Comparison of ENCODE assay signal across 28 cellular contexts in genomic region chr20:48633620-48634257, GRCh38.
DNase-seq lines count a peak whose midpoint lies in the region; ATAC-seq, FAIRE-seq and TF ChIP-seq lines count a peak whose summit lies in the region.
"Had no signal": no experiment of that assay in that cellular context is flagged by ENCODE, and none has a peak within 500 bp of the region (broad histone marks: within the 10 kb centered on the region; RNA-seq: fewer than 3 reads in every experiment).

No MANE protein-coding gene starts in this region.

- H3K27ac ChIP-seq in HepG2 (ENCODE audit: extremely low read length, insufficient read depth, low read length) = no peak overlapping the region
- H3K27ac ChIP-seq: C4-2B, coronary artery, uterus, VCaP had no signal

- FAIRE-seq in HepG2 (lab: Jason Lieb, UNC) = no peak
- FAIRE-seq: GM12892, keratinocyte had no signal

- peaks cover 1 to 34% of the 10 kb centered on the region in 2 experiments for H3K27me3 ChIP-seq in HepG2 (ENCODE audit: control insufficient read depth in 1 of 2, insufficient read depth in 2 of 2, low read length in 2 of 2)
- H3K27me3 ChIP-seq: uterus had no signal

- H3K4me1 ChIP-seq in HepG2 (ENCODE audit: insufficient read depth, low read length) = peaks cover 14% of the 10 kb centered on the region
- H3K4me1 ChIP-seq: uterus had no signal

- H2AFZ ChIP-seq in HepG2 (ENCODE audit: low read length) = no peak overlapping the region

- H3K79me2 ChIP-seq in HepG2 (ENCODE audit: insufficient read depth, low read length) = no peaks in the 10 kb centered on the region

- in situ Hi-C loops in HepG2 (cut with HindIII; ENCODE audit: extremely low pct_ligation_motif_present, low pct_unique_long_range_greater_than_20kb) = no loop called here

- BruUV-seq in HepG2 (replicated peaks; lab: Mats Ljungman, UMichigan) = no TSS peak

- intact Hi-C loops in activated CD4-positive, alpha-beta T cell treated with anti-CD3 and anti-CD28 coated beads, Interleukin-2, amount 10 ng/mL, durations not matched to agents 24 days and 14 days (cut with micrococcal nuclease) = no loop called here
- intact Hi-C loops in activated T-helper 2 cell treated with anti-CD3 and anti-CD28 coated beads, Interferon-gamma antibody, Interleukin-2, Interleukin-4, amounts not matched to agents 10 μg/mL and 5 μg/mL and 100 μg/mL, durations not matched to agents 14 hours and 24 hours and 36 hours (cut with micrococcal nuclease) = no loop called here
- intact Hi-C loops in HepG2 (cut with micrococcal nuclease; ENCODE audit: unreplicated experiment) = no loop called here

- H4K20me1 ChIP-seq in HepG2 (ENCODE audit: insufficient read depth, low read length) = no peaks in the 10 kb centered on the region; the same call in 1 of the 2 replicates

- H3K4me2 ChIP-seq in HepG2 (ENCODE audit: low read depth, low read length) = no peak overlapping the region

- TF ChIP-seq EP300 in HepG2 (IDR thresholded peaks at IDR 0.05; ENCODE audit: low read depth in 2 of 2, low read length in 2 of 2) (no peak), HepG2 (CRISPR knock-in tag; IDR thresholded peaks at IDR 0.05; ENCODE audit: borderline replicate concordance) (no peak)

- H3K4me3 ChIP-seq in HepG2 (replicated peaks in 1 of 3; ENCODE audit: insufficient read depth in 1 of 3, low read depth in 2 of 3, low read length in 3 of 3) = no peak overlapping the region
- H3K4me3 ChIP-seq: coronary artery, uterus had no signal

- no peak overlapping the region for H3K9ac ChIP-seq in HepG2 (ENCODE audit: insufficient read depth, low read depth, low read length)

- CTCF ChIA-PET in HepG2 (lab: Yijun Ruan, JAX; ENCODE audit: low intra/inter-chr PET ratio, low total read pairs) = no interaction called here

- peak overlapping the region; percentile 32 for H3K27ac Mint-ChIP-seq in activated CD4-positive, alpha-beta T cell treated with anti-CD3 and anti-CD28 coated beads, Interleukin-2, amount 10 ng/mL, durations not matched to agents 24 days and 14 days
- peak overlapping the region; percentile 56 for H3K27ac Mint-ChIP-seq in activated T-helper 2 cell treated with anti-CD3 and anti-CD28 coated beads, Interferon-gamma antibody, Interleukin-2, Interleukin-4, amounts not matched to agents 10 μg/mL and 5 μg/mL and 100 μg/mL, durations not matched to agents 14 hours and 24 hours and 36 hours
- H3K27ac Mint-ChIP-seq in stimulated activated effector memory CD8-positive, alpha-beta T cell treated with anti-CD3 and anti-CD28 coated beads, Interleukin-12 subunit alpha, Interleukin-12 subunit beta, amount 100 ng/mL, for 72 hours = peak overlapping the region; percentile 46

- H3K9me3 Mint-ChIP-seq in activated CD4-positive, alpha-beta T cell treated with anti-CD3 and anti-CD28 coated beads, Interleukin-2, amount 10 ng/mL, durations not matched to agents 24 days and 14 days = no peaks in the 10 kb centered on the region
- no peaks in the 10 kb centered on the region for H3K9me3 Mint-ChIP-seq in activated T-helper 2 cell treated with anti-CD3 and anti-CD28 coated beads, Interferon-gamma antibody, Interleukin-2, Interleukin-4, amounts not matched to agents 10 μg/mL and 5 μg/mL and 100 μg/mL, durations not matched to agents 14 hours and 24 hours and 36 hours
- H3K9me3 Mint-ChIP-seq in stimulated activated effector memory CD8-positive, alpha-beta T cell treated with anti-CD3 and anti-CD28 coated beads, Interleukin-12 subunit alpha, Interleukin-12 subunit beta, amount 100 ng/mL, for 72 hours = no peaks in the 10 kb centered on the region
- H3K9me3 Mint-ChIP-seq: naive B cell had no signal

- H3K27me3 Mint-ChIP-seq in activated CD4-positive, alpha-beta T cell treated with anti-CD3 and anti-CD28 coated beads, Interleukin-2, amount 10 ng/mL, durations not matched to agents 24 days and 14 days = no peaks in the 10 kb centered on the region
- no peaks in the 10 kb centered on the region for H3K27me3 Mint-ChIP-seq in activated T-helper 2 cell treated with anti-CD3 and anti-CD28 coated beads, Interferon-gamma antibody, Interleukin-2, Interleukin-4, amounts not matched to agents 10 μg/mL and 5 μg/mL and 100 μg/mL, durations not matched to agents 14 hours and 24 hours and 36 hours (ENCODE audit: low read depth)
- H3K27me3 Mint-ChIP-seq: naive B cell had no signal

- H3K36me3 ChIP-seq in HepG2 (replicated peaks in 1 of 2; ENCODE audit: control insufficient read depth in 1 of 2, insufficient read depth in 2 of 2, low read length in 2 of 2) = no peaks in the 10 kb centered on the region
- H3K36me3 ChIP-seq: uterus had no signal

- no peak for DNase-seq in activated CD4-positive, alpha-beta T cell treated with anti-CD3 and anti-CD28 coated beads, Interleukin-2, amount 10 ng/mL, durations not matched to agents 24 days and 14 days
- no peak for DNase-seq in activated CD4-positive, alpha-beta T cell treated with anti-CD3 and anti-CD28 coated beads for 1 hour
- DNase-seq in activated T-helper 2 cell treated with anti-CD3 and anti-CD28 coated beads, Interferon-gamma antibody, Interleukin-2, Interleukin-4, amounts not matched to agents 10 μg/mL and 5 μg/mL and 100 μg/mL, durations not matched to agents 14 hours and 24 hours and 36 hours (ENCODE audit: low spot score) = no peak
- DNase-seq in HepG2 (ENCODE audit: low spot score) (no peak), COR-L47 (lab: John Stamatoyannopoulos, UW) (no peak)
- no peak for DNase-seq in stimulated activated effector memory CD8-positive, alpha-beta T cell treated with anti-CD3 and anti-CD28 coated beads, Interleukin-12 subunit alpha, Interleukin-12 subunit beta, amount 100 ng/mL, for 72 hours (ENCODE audit: low spot score in 2 of 2)
- DNase-seq: 8988T; activated CD4-positive, alpha-beta T cell treated with anti-CD3 and anti-CD28 coated beads for 48 hours; activated naive CD4-positive, alpha-beta T cell treated with anti-CD3 and anti-CD28 coated beads, Interleukin-2, amount 50 U/mL, for 16 hours; anterior cingulate cortex; effector CD8-positive, alpha-beta T cell; HCEC 1CT; midbrain; naive B cell; NCI-H1436; NCI-H2081 treated with DMSO at 0.1 percent for 48 hours; NCI-H774; stimulated activated naive CD4-positive, alpha-beta T cell treated with Interleukin-2 at 50 U/mL for 16 hours; SW 1271; T-helper 9 cell; uterus had no signal

- 2% methylated on average over 9 of the region's 9 CpGs for WGBS in HepG2 (ENCODE audit: low lambda C conversion rate)

- no peak for TF ChIP-seq RAD21 in HepG2 (CRISPR knock-in tag; IDR thresholded peaks at IDR 0.05)

- POLR2A ChIA-PET in HepG2 (lab: Yijun Ruan, JAX) = no interaction called here

- H3K4me1 Mint-ChIP-seq in activated CD4-positive, alpha-beta T cell treated with anti-CD3 and anti-CD28 coated beads, Interleukin-2, amount 10 ng/mL, durations not matched to agents 24 days and 14 days = peaks cover 7% of the 10 kb centered on the region
- H3K4me1 Mint-ChIP-seq in activated T-helper 2 cell treated with anti-CD3 and anti-CD28 coated beads, Interferon-gamma antibody, Interleukin-2, Interleukin-4, amounts not matched to agents 10 μg/mL and 5 μg/mL and 100 μg/mL, durations not matched to agents 14 hours and 24 hours and 36 hours (ENCODE audit: low read depth) = peaks cover 4% of the 10 kb centered on the region
- H3K4me1 Mint-ChIP-seq in stimulated activated effector memory CD8-positive, alpha-beta T cell treated with anti-CD3 and anti-CD28 coated beads, Interleukin-12 subunit alpha, Interleukin-12 subunit beta, amount 100 ng/mL, for 72 hours = peaks cover 39% of the 10 kb centered on the region

- ATAC-seq in HepG2 = no peak
- ATAC-seq in stimulated activated effector memory CD8-positive, alpha-beta T cell treated with anti-CD3 and anti-CD28 coated beads, Interleukin-12 subunit alpha, Interleukin-12 subunit beta, amount 100 ng/mL, for 72 hours = no peak
- no peak for ATAC-seq in HG02678 (IDR thresholded peaks at IDR 0.05; ENCODE audit: unreplicated experiment)
- no peak for ATAC-seq in HG03520 (IDR thresholded peaks at IDR 0.05; ENCODE audit: unreplicated experiment)

- H3K4me3 Mint-ChIP-seq in activated CD4-positive, alpha-beta T cell treated with anti-CD3 and anti-CD28 coated beads, Interleukin-2, amount 10 ng/mL, durations not matched to agents 24 days and 14 days = no peak overlapping the region
- H3K4me3 Mint-ChIP-seq in activated T-helper 2 cell treated with anti-CD3 and anti-CD28 coated beads, Interferon-gamma antibody, Interleukin-2, Interleukin-4, amounts not matched to agents 10 μg/mL and 5 μg/mL and 100 μg/mL, durations not matched to agents 14 hours and 24 hours and 36 hours (ENCODE audit: low read depth) = no peak overlapping the region
- H3K4me3 Mint-ChIP-seq in stimulated activated effector memory CD8-positive, alpha-beta T cell treated with anti-CD3 and anti-CD28 coated beads, Interleukin-12 subunit alpha, Interleukin-12 subunit beta, amount 100 ng/mL, for 72 hours = no peak overlapping the region

- H3K36me3 Mint-ChIP-seq in activated CD4-positive, alpha-beta T cell treated with anti-CD3 and anti-CD28 coated beads, Interleukin-2, amount 10 ng/mL, durations not matched to agents 24 days and 14 days (ENCODE audit: low read depth) = peaks cover 43% of the 10 kb centered on the region
- H3K36me3 Mint-ChIP-seq in activated T-helper 2 cell treated with anti-CD3 and anti-CD28 coated beads, Interferon-gamma antibody, Interleukin-2, Interleukin-4, amounts not matched to agents 10 μg/mL and 5 μg/mL and 100 μg/mL, durations not matched to agents 14 hours and 24 hours and 36 hours (ENCODE audit: low read depth) = peaks cover 24% of the 10 kb centered on the region
- peaks cover 89% of the 10 kb centered on the region for H3K36me3 Mint-ChIP-seq in stimulated activated effector memory CD8-positive, alpha-beta T cell treated with anti-CD3 and anti-CD28 coated beads, Interleukin-12 subunit alpha, Interleukin-12 subunit beta, amount 100 ng/mL, for 72 hours

- no peak for TF ChIP-seq CTCF in HepG2 (CRISPR knock-in tag; IDR thresholded peaks at IDR 0.05)

- H3K9me3 ChIP-seq in HepG2 (ENCODE audit: low read length) = no peaks in the 10 kb centered on the region
- H3K9me3 ChIP-seq: uterus had no signal

- no peak for TF ChIP-seq POLR2A in HepG2 (IDR thresholded peaks at IDR 0.05; ENCODE audit: insufficient read depth in 1 of 2, low read depth in 2 of 2, low read length in 2 of 2)

TF ChIP-seq in HepG2, 621 proteins besides CTCF, POLR2A, EP300 and RAD21:
- TF ChIP-seq CHCHD3 (CRISPR knock-in tag; IDR thresholded peaks at IDR 0.05) = no peak
- 0 out of 2 replicates have a peak, but pooled peaks have one; percentile 28 for TF ChIP-seq TRIM22 (IDR thresholded peaks at IDR 0.05)
TF ChIP-seq in HepG2: peak in this region for 1.
